Comparison of ENCODE assay signal across 16 cellular contexts in the genomic region with DNA sequence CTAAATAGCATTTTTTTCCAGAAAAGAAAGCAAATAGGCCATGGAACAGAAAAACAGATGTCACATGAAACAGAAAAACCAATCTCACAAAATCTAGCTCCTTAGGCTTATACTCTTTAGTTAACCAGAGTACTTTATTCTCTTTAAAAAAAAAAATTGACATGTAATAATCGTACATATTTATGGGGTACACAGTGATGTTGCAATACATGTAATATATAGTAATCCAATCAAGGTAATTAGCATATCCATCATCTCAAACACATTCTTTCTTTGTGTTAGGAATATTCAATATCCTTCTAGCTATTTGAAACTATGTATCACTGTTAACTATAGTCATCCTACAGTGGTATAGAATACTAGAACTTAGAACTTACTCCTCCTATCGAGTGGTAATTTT. TPM values are rescaled to one million over a fixed set of nuclear protein-coding genes. Genes with fewer than 3 reads are reported as not detected.
DNase-seq lines count a peak whose midpoint lies in the region; ATAC-seq, FAIRE-seq and TF ChIP-seq lines count a peak whose summit lies in the region.
"Had no signal": no experiment of that assay in that cellular context is flagged by ENCODE, and none has a peak within 500 bp of the region (broad histone marks: within the 10 kb centered on the region; RNA-seq: fewer than 3 reads in every experiment).

No MANE protein-coding gene starts in this region.

- POLR2A ChIA-PET in activated CD4-positive, alpha-beta T cell treated with anti-CD3 and anti-CD28 coated beads for 36 hours (lab: Charles Lee), result interaction anchor here (0.6 kb wide), 1 partner anchor 244 kb away, joined by 4 read pairs; no protein-coding TSS in a partner anchor
- POLR2A ChIA-PET in K562 (lab: Yijun Ruan, JAX), result interaction anchor here (0.9 to 5.0 kb wide), 7 partner anchors 9 to 21 kb away, joined by 3 to 18 read pairs (median 5); no protein-coding TSS in a partner anchor

- BruUV-seq in Calu3 (replicated peaks; lab: Mats Ljungman, UMichigan) (no TSS peak), K562 (replicated peaks; lab: Mats Ljungman, UMichigan) (no TSS peak)

- H3K36me3 Mint-ChIP-seq in activated CD4-positive, alpha-beta T cell treated with anti-CD3 and anti-CD28 coated beads, Interleukin-2, amount 10 ng/mL, durations not matched to agents 24 days and 14 days (ENCODE audit: low read depth), result peaks cover 74% of the 10 kb centered on the region
- H3K36me3 Mint-ChIP-seq in activated CD4-positive, alpha-beta T cell treated with anti-CD3 and anti-CD28 coated beads for 36 hours (ENCODE audit: low read depth), result peaks cover 51% of the 10 kb centered on the region
- peaks cover 68% of the 10 kb centered on the region for H3K36me3 Mint-ChIP-seq in Calu3 (ENCODE audit: insufficient read depth, unreplicated experiment)

- in situ Hi-C loops in K562 (cut with MboI), result no loop called here

- no peak for TF ChIP-seq RAD21 in K562 (CRISPR knock-in tag; conservative IDR thresholded peaks at IDR 0.05 in 1 of 2, IDR thresholded peaks at IDR 0.05 in 1 of 2)

- peak overlapping the region; percentile 48 for H3K27ac Mint-ChIP-seq in activated CD4-positive, alpha-beta T cell treated with anti-CD3 and anti-CD28 coated beads, Interleukin-2, amount 10 ng/mL, durations not matched to agents 24 days and 14 days
- H3K27ac Mint-ChIP-seq in activated CD4-positive, alpha-beta T cell treated with anti-CD3 and anti-CD28 coated beads for 36 hours, result no peak overlapping the region
- H3K27ac Mint-ChIP-seq in Calu3 (ENCODE audit: unreplicated experiment), result peak overlapping the region; percentile 21
- H3K27ac Mint-ChIP-seq: HFFc6 had no signal

- TF ChIP-seq POLR2A in K562 (conservative IDR thresholded peaks at IDR 0.05) (no peak), thyroid gland (IDR thresholded peaks at IDR 0.05) (no peak)

- H3K4me3 ChIP-seq in K562 (no peak overlapping the region), neutrophil (ENCODE audit: low read depth in 1 of 2, low read length in 1 of 2) (no peak overlapping the region), thyroid gland (replicated peaks in 1 of 3) (no peak overlapping the region)

- peaks cover 27% of the 10 kb centered on the region; the same call in 2 of the 3 replicates for H3K79me2 ChIP-seq in K562 (ENCODE audit: control insufficient read depth, insufficient read depth, low read length)

- no peak for FAIRE-seq in K562 (lab: Jason Lieb, UNC)

- H3K9me1 ChIP-seq in K562 (ENCODE audit: control insufficient read depth, insufficient read depth, low read length), result no peaks in the 10 kb centered on the region

- TF ChIP-seq EP300 in K562 (IDR thresholded peaks at IDR 0.05; ENCODE audit: low read length), result no peak

- H3K9ac ChIP-seq in K562 (ENCODE audit: insufficient read depth in 1 of 2, low read depth in 2 of 2, low read length in 2 of 2), result no peak overlapping the region

- H3K4me1 Mint-ChIP-seq in activated CD4-positive, alpha-beta T cell treated with anti-CD3 and anti-CD28 coated beads, Interleukin-2, amount 10 ng/mL, durations not matched to agents 24 days and 14 days, result peaks cover 9% of the 10 kb centered on the region
- no peaks in the 10 kb centered on the region for H3K4me1 Mint-ChIP-seq in activated CD4-positive, alpha-beta T cell treated with anti-CD3 and anti-CD28 coated beads for 36 hours
- peaks cover 17% of the 10 kb centered on the region for H3K4me1 Mint-ChIP-seq in Calu3 (ENCODE audit: low read depth, unreplicated experiment)
- H3K4me1 Mint-ChIP-seq: CD14-positive monocyte had no signal

- DNase-seq in activated CD4-positive, alpha-beta T cell treated with anti-CD3 and anti-CD28 coated beads, Interleukin-2, amount 10 ng/mL, durations not matched to agents 24 days and 14 days, result no peak
- DNase-seq in activated CD4-positive, alpha-beta T cell treated with anti-CD3 and anti-CD28 coated beads for 36 hours, result no peak
- no peak for DNase-seq in Calu3
- DNase-seq in K562 (ENCODE audit: extremely low read depth in 1 of 4, low spot score in 3 of 4), result no peak
- DNase-seq in left colon, result no peak
- no peak for DNase-seq in thyroid gland
- DNase-seq: CD8-positive, alpha-beta T cell; COR-L47; DMS53; GF-D8; HCEC 1CT; HFFc6 had no signal

- CTCF ChIA-PET in activated CD4-positive, alpha-beta T cell treated with anti-CD3 and anti-CD28 coated beads for 36 hours (lab: Charles Lee), result interaction anchor here (0.6 kb wide), 2 partner anchors 25 to 554 kb away, joined by 3 to 4 read pairs; no protein-coding TSS in a partner anchor
- CTCF ChIA-PET in Calu3 (lab: Charles Lee) (interaction anchor here (0.6 kb wide), 1 partner anchor 1183 kb away, joined by 4 read pairs; no protein-coding TSS in a partner anchor), K562 (lab: Yijun Ruan, JAX; ENCODE audit: low intra/inter-chr PET ratio) (no interaction called here)

- H3K27ac ChIP-seq in K562 (ENCODE audit: extremely low read depth, low read depth, low read length) (no peak overlapping the region), neutrophil (peak overlapping the region; percentile 41), thyroid gland (no peak overlapping the region)
- H3K27ac ChIP-seq: 22Rv1 had no signal

- no peak overlapping the region for H2AFZ ChIP-seq in K562 (ENCODE audit: low read depth, low read length)

- H3K27me3 Mint-ChIP-seq in activated CD4-positive, alpha-beta T cell treated with anti-CD3 and anti-CD28 coated beads, Interleukin-2, amount 10 ng/mL, durations not matched to agents 24 days and 14 days, result no peaks in the 10 kb centered on the region
- H3K27me3 Mint-ChIP-seq in activated CD4-positive, alpha-beta T cell treated with anti-CD3 and anti-CD28 coated beads for 36 hours, result no peaks in the 10 kb centered on the region
- H3K27me3 Mint-ChIP-seq in Calu3 (ENCODE audit: unreplicated experiment), result no peaks in the 10 kb centered on the region

- H4K20me1 ChIP-seq in K562 (replicated peaks; ENCODE audit: control insufficient read depth, insufficient read depth, low read length), result no peaks in the 10 kb centered on the region

- no peaks in the 10 kb centered on the region for H3K9me3 Mint-ChIP-seq in activated CD4-positive, alpha-beta T cell treated with anti-CD3 and anti-CD28 coated beads, Interleukin-2, amount 10 ng/mL, durations not matched to agents 24 days and 14 days
- H3K9me3 Mint-ChIP-seq in activated CD4-positive, alpha-beta T cell treated with anti-CD3 and anti-CD28 coated beads for 36 hours (ENCODE audit: low read depth), result no peaks in the 10 kb centered on the region
- H3K9me3 Mint-ChIP-seq in Calu3 (ENCODE audit: low read depth, unreplicated experiment), result no peaks in the 10 kb centered on the region
- H3K9me3 Mint-ChIP-seq: CD14-positive monocyte; CD8-positive, alpha-beta T cell; HFFc6 had no signal

- H3K9me3 ChIP-seq in K562 (replicated peaks; ENCODE audit: control insufficient read depth, insufficient read depth, low read depth, low read length), result no peaks in the 10 kb centered on the region
- H3K9me3 ChIP-seq in neutrophil, result no peaks in the 10 kb centered on the region
- no peaks in the 10 kb centered on the region for H3K9me3 ChIP-seq in thyroid gland

- 93% methylated on average over 2 of the region's 2 CpGs for WGBS in K562 (ENCODE audit: insufficient coverage, low coverage, missing lambda C conversion rate)
- WGBS in thyroid gland, 2 donors, result 92 to 96% methylated on average over 2 of the region's 2 CpGs

- H3K36me3 ChIP-seq in K562 (ENCODE audit: control insufficient read depth, insufficient read depth, low read length) (peaks cover 99% of the 10 kb centered on the region), neutrophil (peaks cover 100% of the 10 kb centered on the region), thyroid gland (peaks cover 19 to 35% of the 10 kb centered on the region in 2 donors)

- H3K4me2 ChIP-seq in K562 (ENCODE audit: insufficient read depth, low read length), result no peak overlapping the region

- no peak overlapping the region for H3K4me3 Mint-ChIP-seq in activated CD4-positive, alpha-beta T cell treated with anti-CD3 and anti-CD28 coated beads, Interleukin-2, amount 10 ng/mL, durations not matched to agents 24 days and 14 days
- H3K4me3 Mint-ChIP-seq in activated CD4-positive, alpha-beta T cell treated with anti-CD3 and anti-CD28 coated beads for 36 hours, result no peak overlapping the region
- no peak overlapping the region for H3K4me3 Mint-ChIP-seq in Calu3 (ENCODE audit: low read depth, unreplicated experiment)
- H3K4me3 Mint-ChIP-seq: CD14-positive monocyte; CD8-positive, alpha-beta T cell; HFFc6 had no signal

- H3K4me1 ChIP-seq in K562 (replicated peaks in 1 of 2; ENCODE audit: control insufficient read depth in 2 of 2, insufficient read depth in 2 of 2, low read length in 2 of 2) (no peaks in the 10 kb centered on the region), neutrophil (ENCODE audit: control insufficient read depth in 1 of 2, insufficient read depth in 1 of 2, low read depth in 1 of 2, low read length in 1 of 2) (no peaks in the 10 kb centered on the region), thyroid gland (no peaks in the 10 kb centered on the region)

- no peak for ATAC-seq in activated CD4-positive, alpha-beta T cell treated with anti-CD3 and anti-CD28 coated beads for 36 hours
- ATAC-seq in K562 (no peak), left colon (no peak), GM18909 (IDR thresholded peaks at IDR 0.05; ENCODE audit: poor library complexity, unreplicated experiment) (no peak)
- ATAC-seq: CD8-positive, alpha-beta T cell had no signal

- intact Hi-C loops in activated CD4-positive, alpha-beta T cell treated with anti-CD3 and anti-CD28 coated beads, Interleukin-2, amount 10 ng/mL, durations not matched to agents 24 days and 14 days (cut with micrococcal nuclease), result no loop called here
- intact Hi-C loops in activated CD4-positive, alpha-beta T cell treated with anti-CD3 and anti-CD28 coated beads for 36 hours (cut with DNase I, micrococcal nuclease), result no loop called here
- intact Hi-C loops in Calu3 (cut with micrococcal nuclease; ENCODE audit: unreplicated experiment) (no loop called here), K562 (cut with micrococcal nuclease) (no loop called here), left colon (cut with DNase I, micrococcal nuclease) (no loop called here), thyroid gland (cut with DNase I) (no loop called here)

- H3K27me3 ChIP-seq in K562 (ENCODE audit: control insufficient read depth in 2 of 2, insufficient read depth in 2 of 2, low read length in 2 of 2) (no peaks in the 10 kb centered on the region), neutrophil (no peaks in the 10 kb centered on the region), thyroid gland (no peaks in the 10 kb centered on the region)

- TF ChIP-seq CTCF in Calu3 (IDR thresholded peaks at IDR 0.05; ENCODE audit: unreplicated experiment) (no peak), K562 (IDR thresholded peaks at IDR 0.05 in 2 of 3, conservative IDR thresholded peaks at IDR 0.05 in 1 of 3; ENCODE audit: insufficient read depth in 2 of 3, low read depth in 1 of 3, low read length in 3 of 3) (no peak), neutrophil (IDR thresholded peaks at IDR 0.05) (no peak), thyroid gland (IDR thresholded peaks at IDR 0.05) (no peak)

RNA-seq across cellular contexts. Expression of a gene that starts 20.1 kb away (rescaled TPM):
- total RNA-seq in activated CD4-positive, alpha-beta T cell treated with anti-CD3 and anti-CD28 coated beads, Interleukin-2, amount 10 ng/mL, durations not matched to agents 24 days and 14 days, result 189 and 195 TPM in 2 replicates
- 100 to 1,000 TPM; 136 to 194 TPM for total RNA-seq in activated CD4-positive, alpha-beta T cell treated with anti-CD3 and anti-CD28 coated beads for 36 hours
- total RNA-seq in Calu3 (2022) (172 and 183 TPM in 2 replicates), K562 (2014; rRNA removed) (102 and 116 TPM in 2 replicates), K562 (2014; rRNA removed; fragmentation: Illumina TruSeq; extraction: Trizol) (205 and 234 TPM in 2 replicates), K562 (2015; rRNA removed; fragmentation: Illumina TruSeq; extraction: Trizol) (177 and 192 TPM in 2 replicates), K562 (2021) (229 and 235 TPM in 2 replicates), left colon (10 to 100 TPM; 85.2 to 88.5 TPM), thyroid gland (10 to 100 TPM; 33.1 to 46.7 (median 36.8) TPM)
- 218 and 419 TPM in 2 replicates for total RNA-seq in K562 (2011; cell fraction: chromatin; rRNA removed; ENCODE audit: low replicate concordance)
- total RNA-seq in K562 (2011; cell fraction: nucleolus; rRNA removed), result 192 and 198 TPM in 2 replicates
- total RNA-seq in K562 (2011; cell fraction: nucleoplasm; rRNA removed), result 268 and 304 TPM in 2 replicates
- polyA plus RNA-seq in K562 (2011; rRNA removed) (170 and 197 TPM in 2 replicates), K562 (2014; fragmentation: Illumina TruSeq; extraction: Trizol) (160 and 197 TPM in 2 replicates), K562 (2014; fragmentation: Nextera tagmentation; extraction: Ambion mirVana) (100 to 1,000 TPM; 203 to 217 TPM), K562 (2014; rRNA removed) (144 and 147 TPM in 2 replicates)
- 90.3 and 164 TPM in 2 replicates for polyA plus RNA-seq in K562 (2011; cell fraction: cytosol; rRNA removed)
- 137 and 143 TPM in 2 replicates for polyA plus RNA-seq in K562 (2011; cell fraction: nucleus; rRNA removed)
- polyA plus RNA-seq in K562 (2012), result 106 and 154 TPM in 2 replicates
- polyA minus RNA-seq in K562 (2011; rRNA and poly(A)+ RNA removed), result 186 and 194 TPM in 2 replicates
- polyA minus RNA-seq in K562 (2011; cell fraction: cytosol; rRNA and poly(A)+ RNA removed), result 95.8 and 96.2 TPM in 2 replicates
- 102 and 157 TPM in 2 replicates for polyA minus RNA-seq in K562 (2011; cell fraction: nucleus; rRNA and poly(A)+ RNA removed)
